12 cellular contexts compared by ENCODE assay signal in genomic region chr1:84272401-84272800, GRCh38. TPM values are rescaled to one million over a fixed set of nuclear protein-coding genes. Genes with fewer than 3 reads are reported as not detected.
DNase-seq lines count a peak whose midpoint lies in the region; ATAC-seq, FAIRE-seq and TF ChIP-seq lines count a peak whose summit lies in the region.
"Had no signal": no experiment of that assay in that cellular context is flagged by ENCODE, and none has a peak within 500 bp of the region (broad histone marks: within the 10 kb centered on the region; RNA-seq: fewer than 3 reads in every experiment).

No MANE protein-coding gene starts in this region.

- no peaks in the 10 kb centered on the region; the same call in 1 of the 2 replicates for H3K36me3 ChIP-seq in OCI-LY7 (ENCODE audit: insufficient read depth, low read length)
- no peaks in the 10 kb centered on the region for H3K36me3 ChIP-seq in upper lobe of right lung
- H3K36me3 ChIP-seq: WERI-Rb-1 had no signal

- ATAC-seq in upper lobe of right lung = peak; percentile 93
- ATAC-seq: activated T-cell treated with anti-CD3 and anti-CD28 coated beads, Interleukin-2, amount 50 U/mL, for 72 hours had no signal

- DNase-seq in NCI-H1417 (lab: John Stamatoyannopoulos, UW) = peak; percentile 47 to 82 (median 59)
- peak; percentile 47 for DNase-seq in OCI-LY7 (ENCODE audit: low spot score)
- DNase-seq in upper lobe of right lung = no peak
- DNase-seq in RPMI8226 = no peak
- DNase-seq in urothelium cell line (ENCODE audit: low spot score) = no peak
- DNase-seq in AG08395 (ENCODE audit: low spot score) = no peak
- DNase-seq: activated T-cell treated with anti-CD3 and anti-CD28 coated beads, Interleukin-2, amount 50 U/mL, for 72 hours; posterior cingulate gyrus; stimulated activated CD4-positive, alpha-beta T cell treated with anti-CD3 and anti-CD28 coated beads, Interleukin-4, amount 100 ng/mL, for 24 hours; WERI-Rb-1 had no signal

- POLR2A ChIA-PET in OCI-LY7 (lab: Charles Lee) = interaction anchor here (0.6 to 2.0 kb wide), 6 partner anchors 16 to 128 kb away, joined by 3 to 16 read pairs (median 3); partner anchors contain the start of genes PRKACB and SAMD13

- H3K4me3 ChIP-seq in OCI-LY7 (ENCODE audit: low read depth, low read length, poor library complexity, severe bottlenecking) = peak overlapping the region; percentile 57
- H3K4me3 ChIP-seq in upper lobe of right lung = no peak overlapping the region

- peak overlapping the region; percentile 90 for H3K27ac ChIP-seq in OCI-LY7 (ENCODE audit: low read depth, low read length, poor library complexity, severe bottlenecking)
- H3K27ac ChIP-seq in upper lobe of right lung = peak overlapping the region; percentile 51
- H3K27ac ChIP-seq: KMS-11, WERI-Rb-1 had no signal

- FAIRE-seq in islet of Langerhans (lab: Jason Lieb, UNC) (peak; percentile 94), urothelium cell line (lab: Jason Lieb, UNC) (no peak)

- TF ChIP-seq CTCF in OCI-LY7 (conservative IDR thresholded peaks at IDR 0.05; ENCODE audit: low read length) = no peak
- TF ChIP-seq CTCF in upper lobe of right lung (IDR thresholded peaks at IDR 0.05) = no peak

- peak overlapping the region; percentile 88 for H2AFZ ChIP-seq in OCI-LY7 (ENCODE audit: low read length)

- no peaks in the 10 kb centered on the region for H4K20me1 ChIP-seq in OCI-LY7 (ENCODE audit: insufficient read depth, low read length)

- BruUV-seq in OCI-LY7 (replicated peaks; lab: Mats Ljungman, UMichigan) = no TSS peak

- intact Hi-C loops in OCI-LY7 (cut with micrococcal nuclease; ENCODE audit: unreplicated experiment) (loop anchor here (5.0 kb wide), 1 partner anchor 235 kb away; the partner anchor contains the start of genes GNG5 and SPATA1), upper lobe of right lung (cut with DNase I) (no loop called here)

- no peaks in the 10 kb centered on the region for H3K9me2 ChIP-seq in OCI-LY7 (ENCODE audit: insufficient read depth, low read length)

- peak overlapping the region; percentile 92 for H3K4me2 ChIP-seq in OCI-LY7 (ENCODE audit: low read length)
- H3K4me2 ChIP-seq: KMS-11 had no signal

- H3K27me3 ChIP-seq in upper lobe of right lung = no peaks in the 10 kb centered on the region

- H3K4me1 ChIP-seq in OCI-LY7 (ENCODE audit: insufficient read depth, low read length, poor library complexity, severe bottlenecking) (peaks cover 30% of the 10 kb centered on the region), upper lobe of right lung (peaks cover 11% of the 10 kb centered on the region)

- CTCF ChIA-PET in OCI-LY7 (lab: Charles Lee; ENCODE audit: unreplicated experiment) = no interaction called here

- H3K79me2 ChIP-seq in OCI-LY7 (ENCODE audit: insufficient read depth, low read depth, low read length) = no peaks in the 10 kb centered on the region

- H3K9me3 ChIP-seq in OCI-LY7 (ENCODE audit: low read length) (no peaks in the 10 kb centered on the region; the same call in 1 of the 2 replicates), upper lobe of right lung (no peaks in the 10 kb centered on the region)

RNA-seq across cellular contexts. Expression of gene SAMD13, which starts 29.1 kb away (rescaled TPM):
- 5.6 and 5.7 TPM in 2 replicates for total RNA-seq in OCI-LY7 (2014; rRNA removed; shearing (Covaris generic))
- total RNA-seq in OCI-LY7 (2022) (5.4 and 8.0 TPM in 2 replicates), upper lobe of right lung (1.6 TPM)

Comparison
In these comparisons a context has a peak if more than half of its experiments do, and no peak if none do; other contexts are left out.
1. DNase-seq: peak in NCI-H1417 (3 of 3) and OCI-LY7 (single experiment); none in upper lobe of right lung (single experiment), RPMI8226 (single experiment), urothelium cell line (single experiment) and AG08395 (single experiment).